ENCODE assay signal across 8 cellular contexts in genomic region chr10:102245101-102245931, GRCh38. TPM values are rescaled to one million over a fixed set of nuclear protein-coding genes. Genes with fewer than 3 reads are reported as not detected.
DNase-seq lines count a peak whose midpoint lies in the region; ATAC-seq lines count a peak whose summit lies in the region.

Gene GBF1, plus strand, starts transcription at chr10:102245532. Its CDS starts 13,407 bp downstream, at chr10:102258939.

- DNase-seq in COLO668 (lab: John Stamatoyannopoulos, UW; ENCODE audit: unreplicated experiment) = peak; percentile 92
- DNase-seq in HT1080 (ENCODE audit: low read depth) = peak; percentile 100
- DNase-seq in NOMO-1 treated with DMSO at 0.1 percent for 48 hours (lab: John Stamatoyannopoulos, UW; ENCODE audit: unreplicated experiment) = peak; percentile 100
- DNase-seq in activated CD8-positive, alpha-beta memory T cell treated with anti-CD3 and anti-CD28 coated beads for 4 hours (ENCODE audit: low read depth in 2 of 2) = peak; percentile 71 to 78
- DNase-seq in effector memory CD4-positive, alpha-beta T cell = peak; percentile 77 to 89 (median 85)
- peak; percentile 99 to 100 for DNase-seq in lung microvascular endothelial cell (ENCODE audit: low read depth in 2 of 2)
- DNase-seq in stimulated activated CD4-positive, alpha-beta T cell treated with anti-CD3 and anti-CD28 coated beads, TNF-alpha, amount 100 ng/mL, for 48 hours (ENCODE audit: low read depth in 3 of 3) = peak; percentile 76 to 83 (median 81)

- H3K4me1 ChIP-seq in effector memory CD4-positive, alpha-beta T cell (ENCODE audit: control insufficient read depth, insufficient read depth, low read length, poor library complexity, severe bottlenecking) = peaks cover 45% of the 10 kb centered on the region

- peaks cover 15% of the 10 kb centered on the region for H3K27me3 ChIP-seq in effector memory CD4-positive, alpha-beta T cell (replicated peaks; ENCODE audit: control insufficient read depth, insufficient read depth, low read length, poor library complexity, severe bottlenecking)

- H3K36me3 ChIP-seq in effector memory CD4-positive, alpha-beta T cell (ENCODE audit: control insufficient read depth, insufficient read depth, low read length) = no peaks in the 10 kb centered on the region

- H3K27ac ChIP-seq in effector memory CD4-positive, alpha-beta T cell (ENCODE audit: insufficient read depth, low read length, poor library complexity, severe bottlenecking) = peak within 1 kb of the TSS; percentile 93

- peak; percentile 89 for ATAC-seq in GM21360 (IDR thresholded peaks at IDR 0.05; ENCODE audit: unreplicated experiment)

- peak within 1 kb of the TSS; percentile 91 for H3K4me3 ChIP-seq in effector memory CD4-positive, alpha-beta T cell (ENCODE audit: insufficient read depth, low read depth, low read length, poor library complexity, severe bottlenecking)

- H3K9me3 ChIP-seq in effector memory CD4-positive, alpha-beta T cell (ENCODE audit: control insufficient read depth, low read length) = no peaks in the 10 kb centered on the region

RNA-seq across cellular contexts. Expression of gene GBF1, which starts in this region (rescaled TPM):
- 20.8 and 27.6 TPM in 2 replicates for total RNA-seq in HT1080 (2014; rRNA removed; shearing (Covaris generic))
- 19.0 and 22.0 TPM in 2 replicates for polyA plus RNA-seq in HT1080 (2015; cell fraction: cytosol; rRNA removed)
- 66.7 and 72.2 TPM in 2 replicates for polyA plus RNA-seq in HT1080 (2015; cell fraction: nucleus; rRNA removed)
- total RNA-seq in lung microvascular endothelial cell = 10.3 and 10.9 TPM in 2 replicates

Comparison
In these comparisons a context has a peak if more than half of its experiments do, and no peak if none do; other contexts are left out.
1. Peak in every context shown above with its lines: DNase-seq, ATAC-seq, H3K4me3 ChIP-seq and H3K27ac ChIP-seq.